In the genomic region with DNA sequence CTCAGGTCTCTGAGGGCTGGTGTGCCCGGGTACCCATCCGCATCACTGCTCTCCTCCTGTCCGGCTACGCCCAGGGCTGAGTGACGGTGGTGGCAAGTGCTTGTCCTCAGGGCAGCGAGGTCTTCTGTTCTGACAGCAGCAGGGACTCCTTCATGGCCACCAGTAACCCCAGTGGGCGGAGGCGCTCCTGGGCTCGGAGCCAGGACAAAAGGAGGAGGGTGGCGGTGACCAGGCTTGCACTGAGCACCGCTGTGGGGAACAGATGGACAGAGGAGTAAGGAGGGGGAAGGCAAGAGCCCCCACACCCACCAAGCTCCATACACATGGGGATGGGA, we compare ENCODE assay signal across 16 cellular contexts. TPM values are rescaled to one million over a fixed set of nuclear protein-coding genes. Genes with fewer than 3 reads are reported as not detected.
DNase-seq lines count a peak whose midpoint lies in the region; ATAC-seq and TF ChIP-seq lines count a peak whose summit lies in the region.
"Had no signal": no experiment of that assay in that cellular context is flagged by ENCODE, and none has a peak within 500 bp of the region (broad histone marks: within the 10 kb centered on the region; RNA-seq: fewer than 3 reads in every experiment).

No MANE protein-coding gene starts in this region.

- H3K27ac ChIP-seq in Peyer's patch = no peak overlapping the region
- H3K27ac ChIP-seq: coronary artery, foreskin keratinocyte had no signal

- peaks cover 6% of the 10 kb centered on the region for H3K4me1 Mint-ChIP-seq in progenitor cell of endocrine pancreas (ENCODE audit: low read depth)

- H3K27ac Mint-ChIP-seq in progenitor cell of endocrine pancreas = no peak overlapping the region
- H3K27ac Mint-ChIP-seq: activated naive CD4-positive, alpha-beta T cell treated with anti-CD3 and anti-CD28 coated beads, Interleukin-2, amount 50 U/mL, for 72 hours had no signal

- H3K36me3 Mint-ChIP-seq in progenitor cell of endocrine pancreas (ENCODE audit: insufficient read depth) = peaks cover 4% of the 10 kb centered on the region

- H3K4me3 Mint-ChIP-seq in progenitor cell of endocrine pancreas (ENCODE audit: low read depth) = no peak overlapping the region

- no peaks in the 10 kb centered on the region for H3K36me3 ChIP-seq in Peyer's patch
- H3K36me3 ChIP-seq: HAP-1 had no signal

- H3K9me3 Mint-ChIP-seq in progenitor cell of endocrine pancreas (ENCODE audit: low read depth) = no peaks in the 10 kb centered on the region
- H3K9me3 Mint-ChIP-seq: activated naive CD4-positive, alpha-beta T cell treated with anti-CD3 and anti-CD28 coated beads, Interleukin-2, amount 50 U/mL, for 72 hours had no signal

- TF ChIP-seq CTCF in Peyer's patch (IDR thresholded peaks at IDR 0.05) (no peak), progenitor cell of endocrine pancreas (IDR thresholded peaks at IDR 0.05; ENCODE audit: unreplicated experiment) (no peak)

- intact Hi-C loops in cardiac septum (cut with DNase I) = no loop called here

- no peaks in the 10 kb centered on the region for H3K27me3 ChIP-seq in Peyer's patch
- H3K27me3 ChIP-seq: foreskin keratinocyte had no signal

- TF ChIP-seq POLR2A in Peyer's patch (IDR thresholded peaks at IDR 0.05) = no peak

- H3K4me1 ChIP-seq in Peyer's patch = peaks cover 0 to 13% (median 7%) of the 10 kb centered on the region in 4 donors
- H3K4me1 ChIP-seq: foreskin keratinocyte, HAP-1 had no signal

- no peak for ATAC-seq in GM21529 (IDR thresholded peaks at IDR 0.05; ENCODE audit: unreplicated experiment)
- ATAC-seq: activated naive CD4-positive, alpha-beta T cell treated with anti-CD3 and anti-CD28 coated beads, Interleukin-2, amount 50 U/mL, for 72 hours; foreskin keratinocyte had no signal

- H3K4me3 ChIP-seq in Peyer's patch = no peak overlapping the region
- H3K4me3 ChIP-seq: coronary artery, HAP-1 had no signal

- no peaks in the 10 kb centered on the region for H3K9me3 ChIP-seq in Peyer's patch
- H3K9me3 ChIP-seq: HAP-1 had no signal

- peak; percentile 21 for DNase-seq in activated CD4-positive, CD25-positive, alpha-beta regulatory T cell treated with anti-CD3 and anti-CD28 coated beads, Interleukin-2, amount 50 U/mL, for 72 hours
- no peak for DNase-seq in activated CD4-positive, CD25-positive, alpha-beta regulatory T cell (lab: John Stamatoyannopoulos, UW)
- DNase-seq in Peyer's patch = peak in 2 of 3 donors; percentile 15 to 51
- DNase-seq in cardiac septum (ENCODE audit: low spot score) = peak; percentile 84
- DNase-seq in progenitor cell of endocrine pancreas (ENCODE audit: low spot score, unreplicated experiment) = peak; percentile 5
- DNase-seq in effector CD4-positive, alpha-beta T cell = no peak
- DNase-seq in OCI-M2 (lab: John Stamatoyannopoulos, UW; ENCODE audit: unreplicated experiment) = no peak
- DNase-seq: 8988T, Calu3, foreskin keratinocyte, Karpas-422, occipital lobe had no signal

- H3K27me3 Mint-ChIP-seq in progenitor cell of endocrine pancreas = no peaks in the 10 kb centered on the region

RNA-seq across cellular contexts. Expression of a gene that starts 5.8 kb away (rescaled TPM):
- total RNA-seq in Peyer's patch = 10 to 100 TPM; 12.7 to 26.4 (median 18.2) TPM
- total RNA-seq in cardiac septum = 15.8 TPM
- total RNA-seq in progenitor cell of endocrine pancreas = 59.7 and 63.1 TPM in 2 replicates

RNA-seq across cellular contexts. Expression of a gene that starts 18.9 kb away (rescaled TPM):
- total RNA-seq in Peyer's patch (10 to 100 TPM in 3 of 4 donors, not detected in 1; 24.6 to 43.4 (median 38.5) TPM), cardiac septum (94.0 TPM), progenitor cell of endocrine pancreas (46.3 and 55.3 TPM in 2 replicates)

RNA-seq across cellular contexts. Expression of a gene that starts 19.0 kb away (rescaled TPM):
- total RNA-seq in Peyer's patch (100 to 1,000 TPM; 306 to 519 (median 393) TPM), cardiac septum (669 TPM), progenitor cell of endocrine pancreas (1,546 and 1,552 TPM in 2 replicates)

RNA-seq across cellular contexts. Expression of a gene that starts 40.7 kb away (rescaled TPM):
- total RNA-seq in Peyer's patch (10 to 100 TPM in 1 of 4 donors, 1 to 10 TPM in 3; 3.0 to 16.5 (median 7.8) TPM), cardiac septum (13.1 TPM), progenitor cell of endocrine pancreas (0.36 and 0.91 TPM in 2 replicates)
- total RNA-seq: Calu3 had no signal

Comparison
In these comparisons a context has a peak if more than half of its experiments do, and no peak if none do; other contexts are left out.
1. DNase-seq: peak in activated CD4-positive, CD25-positive, alpha-beta regulatory T cell treated with anti-CD3 and anti-CD28 coated beads, Interleukin-2, amount 50 U/mL, for 72 hours (single experiment), Peyer's patch (2 of 3), cardiac septum (single experiment) and progenitor cell of endocrine pancreas (single experiment); none in activated CD4-positive, CD25-positive, alpha-beta regulatory T cell (0 of 4), effector CD4-positive, alpha-beta T cell (single experiment) and OCI-M2 (single experiment).